8 cellular contexts compared by ENCODE assay signal in genomic region chr20:63552481-63553249, GRCh38. TPM values are rescaled to one million over a fixed set of nuclear protein-coding genes. Genes with fewer than 3 reads are reported as not detected.
A peak's percentile ranks its signal among the peaks of the same experiment; 100 is the strongest.
DNase-seq lines count a peak whose midpoint lies in the region; ATAC-seq, FAIRE-seq and TF ChIP-seq lines count a peak whose summit lies in the region.
"Had no signal": no experiment of that assay in that cellular context is flagged by ENCODE, and none has a peak within 500 bp of the region (broad histone marks: within the 10 kb centered on the region; RNA-seq: fewer than 3 reads in every experiment).

No MANE protein-coding gene starts in this region.

- no peak overlapping the region for H3K9ac ChIP-seq in IMR-90 (ENCODE audit: low read depth, low read length)

- peaks cover 5% of the 10 kb centered on the region; the same call in 1 of the 2 replicates for H3K4me1 ChIP-seq in IMR-90 (ENCODE audit: control insufficient read depth, insufficient read depth, low read length)

- H3K4ac ChIP-seq in IMR-90 (ENCODE audit: low read depth, low read length) = no peak overlapping the region

- H3K4me2 ChIP-seq in IMR-90 (ENCODE audit: low read depth, low read length) = no peak overlapping the region

- peak overlapping the region; percentile 55 for H3K27ac Mint-ChIP-seq in activated T-helper 1 cell treated with anti-CD3 and anti-CD28 coated beads, Interleukin-12 subunit alpha, Interleukin-12 subunit beta, Interleukin-2, Interleukin-4 antibody, amounts not matched to agents 30 ng/mL and 10 ng/mL and 1 ng/mL, durations not matched to agents 14 hours and 24 hours and 36 hours

- no peaks in the 10 kb centered on the region for H3K36me3 ChIP-seq in IMR-90 (ENCODE audit: control insufficient read depth, insufficient read depth, low read length)
- H3K36me3 ChIP-seq: SJCRH30 had no signal

- peak overlapping the region; percentile 63 for H3K4me3 Mint-ChIP-seq in activated T-helper 1 cell treated with anti-CD3 and anti-CD28 coated beads, Interleukin-12 subunit alpha, Interleukin-12 subunit beta, Interleukin-2, Interleukin-4 antibody, amounts not matched to agents 30 ng/mL and 10 ng/mL and 1 ng/mL, durations not matched to agents 14 hours and 24 hours and 36 hours

- no peak overlapping the region for H4K91ac ChIP-seq in IMR-90 (ENCODE audit: insufficient read depth, low read depth, low read length)

- peaks cover 5% of the 10 kb centered on the region for H3K36me3 Mint-ChIP-seq in activated T-helper 1 cell treated with anti-CD3 and anti-CD28 coated beads, Interleukin-12 subunit alpha, Interleukin-12 subunit beta, Interleukin-2, Interleukin-4 antibody, amounts not matched to agents 30 ng/mL and 10 ng/mL and 1 ng/mL, durations not matched to agents 14 hours and 24 hours and 36 hours (ENCODE audit: low read depth)

- DNase-seq in IMR-90 (no peak), retina (peak; percentile 22), GM20000 (ENCODE audit: low spot score) (no peak), frontal cortex (ENCODE audit: low spot score in 2 of 2) (no peak)
- peak; percentile 62 for DNase-seq in activated T-helper 1 cell treated with anti-CD3 and anti-CD28 coated beads, Interleukin-12 subunit alpha, Interleukin-12 subunit beta, Interleukin-2, Interleukin-4 antibody, amounts not matched to agents 30 ng/mL and 10 ng/mL and 1 ng/mL, durations not matched to agents 14 hours and 24 hours and 36 hours (ENCODE audit: low spot score)

- no peak overlapping the region for H3K23ac ChIP-seq in IMR-90 (ENCODE audit: low read depth, low read length)

- no peak for FAIRE-seq in frontal cortex (lab: Jason Lieb, UNC)

- TF ChIP-seq RAD21 in IMR-90 (IDR thresholded peaks at IDR 0.05; ENCODE audit: low read length) = no peak

- H2BK15ac ChIP-seq in IMR-90 (ENCODE audit: low read depth, low read length) = no peak overlapping the region

- H4K20me1 ChIP-seq in IMR-90 (ENCODE audit: insufficient read depth, low read length) = no peaks in the 10 kb centered on the region; the same call in 1 of the 2 replicates

- peak; percentile 23 for ATAC-seq in GM21381 (IDR thresholded peaks at IDR 0.05; ENCODE audit: unreplicated experiment)
- ATAC-seq in IMR-90 (ENCODE audit: low read depth) = no peak
- no peak for ATAC-seq in GM21786 (IDR thresholded peaks at IDR 0.05; ENCODE audit: unreplicated experiment)

- BruUV-seq in IMR-90 (replicated peaks; lab: Mats Ljungman, UMichigan) = no TSS peak

- H4K5ac ChIP-seq in IMR-90 (ENCODE audit: low read depth, low read length) = no peak overlapping the region

- no peak overlapping the region for H2BK20ac ChIP-seq in IMR-90 (ENCODE audit: low read depth, low read length)

- peaks cover 19% of the 10 kb centered on the region for H3K27me3 Mint-ChIP-seq in activated T-helper 1 cell treated with anti-CD3 and anti-CD28 coated beads, Interleukin-12 subunit alpha, Interleukin-12 subunit beta, Interleukin-2, Interleukin-4 antibody, amounts not matched to agents 30 ng/mL and 10 ng/mL and 1 ng/mL, durations not matched to agents 14 hours and 24 hours and 36 hours (ENCODE audit: insufficient read depth)

- no peak overlapping the region for H3K14ac ChIP-seq in IMR-90 (replicated peaks; ENCODE audit: low read depth, low read length)

- no peak overlapping the region for H3K4me3 ChIP-seq in IMR-90 (ENCODE audit: insufficient read depth, low read depth, low read length)
- H3K4me3 ChIP-seq: SJCRH30 had no signal

- POLR2A ChIA-PET in IMR-90 (lab: Charles Lee; ENCODE audit: unreplicated experiment) = no interaction called here

- H4K8ac ChIP-seq in IMR-90 (ENCODE audit: low read depth in 2 of 2, low read length in 2 of 2) = no peak overlapping the region

- H3K9me1 ChIP-seq in IMR-90 (ENCODE audit: insufficient read depth, low read length) = no peaks in the 10 kb centered on the region

- H3K79me1 ChIP-seq in IMR-90 (ENCODE audit: low read depth in 1 of 2, low read length in 2 of 2) = no peaks in the 10 kb centered on the region

- H3K9me3 ChIP-seq in IMR-90 (ENCODE audit: control insufficient read depth, insufficient read depth, low read length) = no peaks in the 10 kb centered on the region
- H3K9me3 ChIP-seq: SJCRH30 had no signal

- H3K56ac ChIP-seq in IMR-90 (ENCODE audit: extremely low read depth, insufficient read depth, low read length) = no peak overlapping the region

- H3K4me1 Mint-ChIP-seq in activated T-helper 1 cell treated with anti-CD3 and anti-CD28 coated beads, Interleukin-12 subunit alpha, Interleukin-12 subunit beta, Interleukin-2, Interleukin-4 antibody, amounts not matched to agents 30 ng/mL and 10 ng/mL and 1 ng/mL, durations not matched to agents 14 hours and 24 hours and 36 hours (ENCODE audit: low read depth) = peaks cover 9% of the 10 kb centered on the region

- H2AK5ac ChIP-seq in IMR-90 (ENCODE audit: low read depth, low read length) = no peak overlapping the region

- TF ChIP-seq CTCF in IMR-90 (conservative IDR thresholded peaks at IDR 0.05; ENCODE audit: low read depth, low read length) (no peak), GM20000 (IDR thresholded peaks at IDR 0.05; ENCODE audit: extremely low read depth, missing control alignments) (no peak)

- H2BK5ac ChIP-seq in IMR-90 (ENCODE audit: low read depth, low read length, poor library complexity, severe bottlenecking) = no peak overlapping the region

- no peak for TF ChIP-seq POLR2A in IMR-90 (IDR thresholded peaks at IDR 0.05; ENCODE audit: low read depth, low read length)

- CTCF ChIA-PET in IMR-90 (lab: Yijun Ruan, JAX) = no interaction called here

- in situ Hi-C loops in IMR-90 (cut with MboI; ENCODE audit: low sequenced_read_pairs) = no loop called here

- no peaks in the 10 kb centered on the region for H3K9me3 Mint-ChIP-seq in activated T-helper 1 cell treated with anti-CD3 and anti-CD28 coated beads, Interleukin-12 subunit alpha, Interleukin-12 subunit beta, Interleukin-2, Interleukin-4 antibody, amounts not matched to agents 30 ng/mL and 10 ng/mL and 1 ng/mL, durations not matched to agents 14 hours and 24 hours and 36 hours

- no peak overlapping the region for H3K18ac ChIP-seq in IMR-90 (ENCODE audit: low read depth, low read length)

- peak overlapping the region; percentile 13 for H2AFZ ChIP-seq in IMR-90 (replicated peaks; ENCODE audit: low read length, poor library complexity)

- H3K27ac ChIP-seq in IMR-90 (ENCODE audit: insufficient read depth, low read length) = no peak overlapping the region
- H3K27ac ChIP-seq: SJCRH30 had no signal

- intact Hi-C loops in IMR-90 (cut with micrococcal nuclease) = no loop called here
- intact Hi-C loops in activated T-helper 1 cell treated with anti-CD3 and anti-CD28 coated beads, Interleukin-12 subunit alpha, Interleukin-12 subunit beta, Interleukin-2, Interleukin-4 antibody, amounts not matched to agents 30 ng/mL and 10 ng/mL and 1 ng/mL, durations not matched to agents 14 hours and 24 hours and 36 hours (cut with micrococcal nuclease) = loop anchor here (1.0 to 2.0 kb wide), 10 partner anchors 15 to 511 kb away; partner anchors contain the start of genes GMEB2, PPDPF, PTK6 and SAMD10

- dilution Hi-C loops in IMR-90 (cut with HindIII; ENCODE audit: low sequenced_read_pairs, unreplicated experiment) = no loop called here

- H3K27me3 ChIP-seq in IMR-90 (ENCODE audit: control insufficient read depth, insufficient read depth, low read length) = peaks cover 16% of the 10 kb centered on the region

- no peak overlapping the region for H2AK9ac ChIP-seq in IMR-90 (replicated peaks; ENCODE audit: low read depth, low read length, poor library complexity)

- no peak overlapping the region for H2BK120ac ChIP-seq in IMR-90 (ENCODE audit: low read depth, low read length)

- 50% methylated on average over 1 of the region's 15 CpGs; no CpG with 5 or more reads in 1 of the 2 experiments for WGBS in IMR-90 (ENCODE audit: extremely low coverage in 2 of 2, insufficient read length in 1 of 2), 2 experiments

RNA-seq across cellular contexts. Expression of gene FNDC11, which starts 1.3 kb away (rescaled TPM):
- total RNA-seq in IMR-90 (2012; rRNA removed) (0.28 and 0.36 TPM in 2 replicates), frontal cortex (6.1 TPM)
- 1.0 and 1.6 TPM in 2 replicates for polyA plus RNA-seq in IMR-90 (2012; rRNA removed)
- 0.57 and 1.9 TPM in 2 replicates for polyA plus RNA-seq in IMR-90 (2012; cell fraction: cytosol; rRNA removed)
- 3.1 and 7.9 TPM in 2 replicates for polyA plus RNA-seq in IMR-90 (2012; cell fraction: nucleus; rRNA removed; ENCODE audit: low replicate concordance)
- 0.15 and 0.26 TPM in 2 replicates for total RNA-seq in activated T-helper 1 cell treated with anti-CD3 and anti-CD28 coated beads, Interleukin-12 subunit alpha, Interleukin-12 subunit beta, Interleukin-2, Interleukin-4 antibody, amounts not matched to agents 30 ng/mL and 10 ng/mL and 1 ng/mL, durations not matched to agents 14 hours and 24 hours and 36 hours

RNA-seq across cellular contexts. Expression of gene SRMS, which starts 5.1 kb away (rescaled TPM):
- total RNA-seq in IMR-90 (2012; rRNA removed) = not detected in 2 replicates
- polyA plus RNA-seq in IMR-90 (2012; rRNA removed) = not detected in 2 replicates
- polyA plus RNA-seq in IMR-90 (2012; cell fraction: cytosol; rRNA removed) = not detected in 2 replicates
- polyA plus RNA-seq in IMR-90 (2012; cell fraction: nucleus; rRNA removed; ENCODE audit: low replicate concordance) = not detected in 2 replicates
- not detected in 2 replicates for total RNA-seq in activated T-helper 1 cell treated with anti-CD3 and anti-CD28 coated beads, Interleukin-12 subunit alpha, Interleukin-12 subunit beta, Interleukin-2, Interleukin-4 antibody, amounts not matched to agents 30 ng/mL and 10 ng/mL and 1 ng/mL, durations not matched to agents 14 hours and 24 hours and 36 hours
- total RNA-seq in frontal cortex = not detected
- total RNA-seq: SJCRH30 had no signal

RNA-seq across cellular contexts. Expression of gene PTK6, which starts 15.5 kb away (rescaled TPM):
- not detected in 2 replicates for total RNA-seq in IMR-90 (2012; rRNA removed)
- 0.07 TPM in 1 of 2 replicates, not detected in the other for polyA plus RNA-seq in IMR-90 (2012; rRNA removed)
- polyA plus RNA-seq in IMR-90 (2012; cell fraction: cytosol; rRNA removed) = 0.03 and 0.04 TPM in 2 replicates
- polyA plus RNA-seq in IMR-90 (2012; cell fraction: nucleus; rRNA removed; ENCODE audit: low replicate concordance) = 0.19 and 0.28 TPM in 2 replicates
- total RNA-seq in activated T-helper 1 cell treated with anti-CD3 and anti-CD28 coated beads, Interleukin-12 subunit alpha, Interleukin-12 subunit beta, Interleukin-2, Interleukin-4 antibody, amounts not matched to agents 30 ng/mL and 10 ng/mL and 1 ng/mL, durations not matched to agents 14 hours and 24 hours and 36 hours = 0.16 and 0.29 TPM in 2 replicates
- total RNA-seq in frontal cortex = not detected

RNA-seq across cellular contexts. Expression of gene HELZ2, which starts 21.4 kb away (rescaled TPM):
- 4.2 and 4.7 TPM in 2 replicates for total RNA-seq in IMR-90 (2012; rRNA removed)
- polyA plus RNA-seq in IMR-90 (2012; rRNA removed) = 10.6 and 12.2 TPM in 2 replicates
- polyA plus RNA-seq in IMR-90 (2012; cell fraction: cytosol; rRNA removed) = 3.2 and 6.8 TPM in 2 replicates
- polyA plus RNA-seq in IMR-90 (2012; cell fraction: nucleus; rRNA removed; ENCODE audit: low replicate concordance) = 10.9 and 32.5 TPM in 2 replicates
- 17.9 and 18.9 TPM in 2 replicates for total RNA-seq in activated T-helper 1 cell treated with anti-CD3 and anti-CD28 coated beads, Interleukin-12 subunit alpha, Interleukin-12 subunit beta, Interleukin-2, Interleukin-4 antibody, amounts not matched to agents 30 ng/mL and 10 ng/mL and 1 ng/mL, durations not matched to agents 14 hours and 24 hours and 36 hours
- 3.7 TPM for total RNA-seq in frontal cortex

RNA-seq across cellular contexts. Expression of gene PPDPF, which starts 32.1 kb away (rescaled TPM):
- 12.9 and 17.2 TPM in 2 replicates for total RNA-seq in IMR-90 (2012; rRNA removed)
- polyA plus RNA-seq in IMR-90 (2012; rRNA removed) = 171 and 200 TPM in 2 replicates
- 100 and 301 TPM in 2 replicates for polyA plus RNA-seq in IMR-90 (2012; cell fraction: cytosol; rRNA removed)
- polyA plus RNA-seq in IMR-90 (2012; cell fraction: nucleus; rRNA removed; ENCODE audit: low replicate concordance) = 38.4 and 113 TPM in 2 replicates
- total RNA-seq in activated T-helper 1 cell treated with anti-CD3 and anti-CD28 coated beads, Interleukin-12 subunit alpha, Interleukin-12 subunit beta, Interleukin-2, Interleukin-4 antibody, amounts not matched to agents 30 ng/mL and 10 ng/mL and 1 ng/mL, durations not matched to agents 14 hours and 24 hours and 36 hours = 117 and 122 TPM in 2 replicates
- total RNA-seq in frontal cortex = 17.1 TPM

Comparison
In these comparisons a context has a peak if more than half of its experiments do, and no peak if none do; other contexts are left out.
1. DNase-seq: peak in activated T-helper 1 cell treated with anti-CD3 and anti-CD28 coated beads, Interleukin-12 subunit alpha, Interleukin-12 subunit beta, Interleukin-2, Interleukin-4 antibody, amounts not matched to agents 30 ng/mL and 10 ng/mL and 1 ng/mL, durations not matched to agents 14 hours and 24 hours and 36 hours (single experiment) and retina (single experiment); none in IMR-90 (single experiment), GM20000 (single experiment) and frontal cortex (0 of 2).